1 cellular context compared by ENCODE assay signal in genomic region chr5:142846402-142846801, GRCh38.
TF ChIP-seq lines count a peak whose summit lies in the region.

No MANE protein-coding gene starts in this region.

TF ChIP-seq in GM23338, 12 proteins besides CTCF, POLR2A, EP300 and RAD21 (continued from another document):
- TF ChIP-seq REST (IDR thresholded peaks at IDR 0.05; ENCODE audit: unreplicated experiment), result no peak
- no peak for TF ChIP-seq ETS1 (IDR thresholded peaks at IDR 0.05)
